In genomic region chr4:169099775-169100180, GRCh38 we compare ENCODE assay signal across 10 cellular contexts.
DNase-seq lines count a peak whose midpoint lies in the region; ATAC-seq, FAIRE-seq and TF ChIP-seq lines count a peak whose summit lies in the region.
"Had no signal": no experiment of that assay in that cellular context is flagged by ENCODE, and none has a peak within 500 bp of the region (broad histone marks: within the 10 kb centered on the region; RNA-seq: fewer than 3 reads in every experiment).

No MANE protein-coding gene starts in this region.

- in situ Hi-C loops in GM12878 (cut with MboI): no loop called here

- TF ChIP-seq CTCF in GM12878 (IDR thresholded peaks at IDR 0.05 in 2 of 3, conservative IDR thresholded peaks at IDR 0.05 in 1 of 3; ENCODE audit: control insufficient read depth in 2 of 3, extremely low read depth in 1 of 3, insufficient read depth in 1 of 3, low read depth in 3 of 3, low read length in 3 of 3) (no peak), prostate gland (IDR thresholded peaks at IDR 0.05) (no peak)

- H2AFZ ChIP-seq in GM12878 (ENCODE audit: control insufficient read depth, low read depth, low read length): no peak overlapping the region

- TF ChIP-seq POLR2A in GM12878 (IDR thresholded peaks at IDR 0.05; ENCODE audit: low read depth, low read length) (no peak), prostate gland (IDR thresholded peaks at IDR 0.05) (no peak)

- H3K4me2 ChIP-seq in GM12878 (ENCODE audit: control insufficient read depth, insufficient read depth): no peak overlapping the region

- H3K27me3 ChIP-seq in GM12878 (replicated peaks in 1 of 2; ENCODE audit: control insufficient read depth in 2 of 2, insufficient read depth in 2 of 2, low read length in 1 of 2): no peaks in the 10 kb centered on the region
- H3K27me3 ChIP-seq in prostate gland (replicated peaks; ENCODE audit: insufficient read depth): no peaks in the 10 kb centered on the region

- H3K4me3 ChIP-seq in GM12878 (no peak overlapping the region), prostate gland (no peak overlapping the region)

- H3K27ac ChIP-seq in GM12878 (ENCODE audit: control insufficient read depth, insufficient read depth) (no peak overlapping the region), prostate gland (peak overlapping the region; percentile 36 to 62)

- BruUV-seq in GM12878 (replicated peaks; lab: Mats Ljungman, UMichigan): no TSS peak

- no peak overlapping the region for H3K9ac ChIP-seq in GM12878 (ENCODE audit: control insufficient read depth, insufficient read depth, low read length)

- DNase-seq in GM12878 (ENCODE audit: low read depth, low spot score): peak; percentile 34
- DNase-seq in prostate gland (ENCODE audit: low spot score): no peak
- DNase-seq in SKM-1 (lab: John Stamatoyannopoulos, UW; ENCODE audit: unreplicated experiment): no peak
- DNase-seq in activated T-cell treated with anti-CD3 and anti-CD28 coated beads, Interleukin-2, amount 50 U/mL, for 48 hours: no peak
- DNase-seq in DMS53 treated with DMSO at 0.1 percent for 48 hours (lab: John Stamatoyannopoulos, UW; ENCODE audit: unreplicated experiment): no peak
- DNase-seq in activated CD4-positive, alpha-beta T cell treated with anti-CD3 and anti-CD28 coated beads for 1 hour: no peak
- DNase-seq: activated CD4-positive, alpha-beta T cell treated with anti-CD3 and anti-CD28 coated beads, Interleukin-2, amount 50 U/mL, for 4 hours; NCI-H1694 had no signal

- H4K20me1 ChIP-seq in GM12878 (ENCODE audit: control insufficient read depth, insufficient read depth): no peaks in the 10 kb centered on the region

- RAD21 ChIA-PET in GM12878 (lab: Charles Lee; ENCODE audit: unreplicated experiment): interaction anchor here (0.7 to 3.0 kb wide), 5 partner anchors 9 to 338 kb away, joined by 3 to 16 read pairs (median 6); no protein-coding TSS in a partner anchor

- no peak for FAIRE-seq in GM12878 (lab: Jason Lieb, UNC)

- no peak for TF ChIP-seq RAD21 in GM12878 (IDR thresholded peaks at IDR 0.05; ENCODE audit: insufficient read depth, low read depth, low read length)

- peaks cover 33% of the 10 kb centered on the region for H3K4me1 ChIP-seq in GM12878 (ENCODE audit: control insufficient read depth, insufficient read depth, low read length)
- H3K4me1 ChIP-seq in prostate gland (replicated peaks): peaks cover 7% of the 10 kb centered on the region

- SMC1A ChIA-PET in GM12878 (lab: Charles Lee; ENCODE audit: uncharacterized antibody, unreplicated experiment): interaction anchor here (0.6 to 2.1 kb wide), 9 partner anchors 9 to 386 kb away, joined by 3 to 9 read pairs (median 4); no protein-coding TSS in a partner anchor

- CTCF ChIA-PET in GM12878 (lab: Yijun Ruan, JAX): interaction anchor here (1.0 to 1.7 kb wide), 2 partner anchors 20 to 74 kb away, joined by 3 to 4 read pairs; no protein-coding TSS in a partner anchor

- TF ChIP-seq EP300 in GM12878 (IDR thresholded peaks at IDR 0.05; ENCODE audit: borderline replicate concordance in 1 of 2, control insufficient read depth in 1 of 2, low read depth in 2 of 2, low read length in 2 of 2): no peak

- ATAC-seq in GM18858 (IDR thresholded peaks at IDR 0.05; ENCODE audit: unreplicated experiment) (peak; percentile 25), HG02763 (IDR thresholded peaks at IDR 0.05; ENCODE audit: unreplicated experiment) (peak; percentile 63), GM12878 (peak; percentile 8)

- 87% methylated on average over 3 of the region's 3 CpGs for WGBS in GM12878 (ENCODE audit: insufficient coverage, insufficient replicate concordance, low lambda C conversion rate, missing lambda C conversion rate)
- WGBS in prostate gland: 16% methylated on average over 3 of the region's 3 CpGs

- H3K36me3 ChIP-seq in GM12878 (ENCODE audit: control insufficient read depth in 2 of 2, insufficient read depth in 2 of 2, low read length in 1 of 2) (peaks cover 0 to 6% of the 10 kb centered on the region in 2 experiments; a peak in 2 of 4 replicates), prostate gland (no peaks in the 10 kb centered on the region)

- POLR2A ChIA-PET in GM12878 (lab: Charles Lee): interaction anchor here (1.0 to 1.9 kb wide), 2 partner anchors 11 to 90 kb away, joined by 4 to 5 read pairs; partner anchors contain the start of gene CBR4

- no peaks in the 10 kb centered on the region for H3K79me2 ChIP-seq in GM12878 (ENCODE audit: control insufficient read depth, insufficient read depth, low read length)

- intact Hi-C loops in GM12878 (cut with micrococcal nuclease; ENCODE audit: unreplicated experiment): loop anchor here (5.0 kb wide), 1 partner anchor 303 kb away; no protein-coding TSS in a partner anchor
- intact Hi-C loops in prostate gland (cut with DNase I): no loop called here

- H3K9me3 ChIP-seq in GM12878 (replicated peaks; ENCODE audit: control insufficient read depth, insufficient read depth, low read length) (peaks cover 3% of the 10 kb centered on the region; the same call in 1 of the 3 replicates), prostate gland (no peaks in the 10 kb centered on the region)

TF ChIP-seq in GM12878, 131 proteins besides CTCF, POLR2A, EP300 and RAD21:
- TF ChIP-seq RELB (IDR thresholded peaks at IDR 0.05; ENCODE audit: low read depth) (0 out of 2 replicates have a peak, but pooled peaks have one; percentile 18), BMI1 (IDR thresholded peaks at IDR 0.05; ENCODE audit: borderline replicate concordance) (no peak)

Comparison
In these comparisons a context has a peak if more than half of its experiments do, and no peak if none do; other contexts are left out.
1. ATAC-seq: peak in every context shown above with its lines; median percentile 63 in HG02763; 25 in GM18858; 8 in GM12878.